ENCODE assay signal across 1 cellular context in genomic region chr4:70721747-70722146, GRCh38.
TF ChIP-seq lines count a peak whose summit lies in the region.

Gene RUFY3, plus strand, starts transcription at chr4:70721964. Its CDS starts 610 bp downstream, at chr4:70722574.

TF ChIP-seq in HCT116, 20 proteins besides CTCF, POLR2A, EP300 and RAD21 (continued from another document):
- TF ChIP-seq REST (IDR thresholded peaks at IDR 0.05; ENCODE audit: low read depth) (no peak), SP1 (IDR thresholded peaks at IDR 0.05; ENCODE audit: low read depth) (no peak)
